8 cellular contexts compared by ENCODE assay signal in genomic region chr5:76715484-76715733, GRCh38. TPM values are rescaled to one million over a fixed set of nuclear protein-coding genes. Genes with fewer than 3 reads are reported as not detected.
A peak's percentile ranks its signal among the peaks of the same experiment; 100 is the strongest.
DNase-seq lines count a peak whose midpoint lies in the region; TF ChIP-seq lines count a peak whose summit lies in the region.

No MANE protein-coding gene starts in this region.

- TF ChIP-seq CTCF in NB4 (IDR thresholded peaks at IDR 0.05; ENCODE audit: low read depth, low read length) (no peak), osteoblast (IDR thresholded peaks at IDR 0.05; ENCODE audit: extremely low read depth, low read depth, low read length) (no peak)

- H3K9me3 ChIP-seq in ectodermal cell (ENCODE audit: control insufficient read depth, low read length) (no peaks in the 10 kb centered on the region), osteoblast (ENCODE audit: low read depth, low read length) (no peaks in the 10 kb centered on the region)

- H3K4me3 ChIP-seq in NB4 (ENCODE audit: low read depth, low read length) (peak overlapping the region; percentile 46), ectodermal cell (ENCODE audit: insufficient read depth, low read depth, low read length) (peak overlapping the region; percentile 94), osteoblast (ENCODE audit: insufficient read depth, low read length) (peak overlapping the region; percentile 95)

- peaks cover 42% of the 10 kb centered on the region for H3K79me2 ChIP-seq in osteoblast (ENCODE audit: insufficient read depth, low read length)

- peaks cover 11% of the 10 kb centered on the region for H3K4me1 ChIP-seq in ectodermal cell (ENCODE audit: control insufficient read depth, insufficient read depth, low read length)
- peaks cover 15% of the 10 kb centered on the region for H3K4me1 ChIP-seq in osteoblast (ENCODE audit: insufficient read depth, low read length)

- TF ChIP-seq POLR2A in NB4 (IDR thresholded peaks at IDR 0.05; ENCODE audit: extremely low read depth, insufficient read length): no peak

- WGBS in ectodermal cell, 2 experiments: 2 to 3% methylated on average over 13 of the region's 13 CpGs

- peak overlapping the region; percentile 97 for H3K4me2 ChIP-seq in osteoblast (ENCODE audit: insufficient read depth, low read length)

- H3K27ac ChIP-seq in ectodermal cell (ENCODE audit: insufficient read depth, low read depth, low read length, poor library complexity, severe bottlenecking) (no peak overlapping the region), osteoblast (ENCODE audit: low read depth, low read length) (peak overlapping the region; percentile 49)

- DNase-seq in SIG-M5 treated with dmso at 0.1 percent for 504 hours (lab: John Stamatoyannopoulos, UW; ENCODE audit: unreplicated experiment) (peak; percentile 37), SIG-M5 (lab: John Stamatoyannopoulos, UW) (no peak), NB4 (ENCODE audit: low read depth) (peak; percentile 56), osteoblast (ENCODE audit: insufficient read length, low spot score, missing footprints) (no peak), A172 (ENCODE audit: low spot score) (no peak), hippocampal formation (lab: John Stamatoyannopoulos, UW) (no peak)
- DNase-seq in activated CD4-positive, alpha-beta T cell treated with anti-CD3 and anti-CD28 coated beads for 48 hours: no peak

- H2AFZ ChIP-seq in osteoblast (ENCODE audit: low read length): peak overlapping the region; percentile 86

- peaks cover 25% of the 10 kb centered on the region for H3K27me3 ChIP-seq in ectodermal cell (ENCODE audit: control insufficient read depth, insufficient read depth, low read length, poor library complexity, severe bottlenecking)
- H3K27me3 ChIP-seq in osteoblast (ENCODE audit: insufficient read depth, low read length): peaks cover 9% of the 10 kb centered on the region

- H4K20me1 ChIP-seq in osteoblast (ENCODE audit: insufficient read depth, low read length): peaks cover 3% of the 10 kb centered on the region

- H3K36me3 ChIP-seq in ectodermal cell (ENCODE audit: control insufficient read depth, insufficient read depth, low read length) (no peaks in the 10 kb centered on the region), osteoblast (ENCODE audit: insufficient read depth, low read length) (no peaks in the 10 kb centered on the region)

RNA-seq across cellular contexts. Expression of gene F2R, which starts 0.5 kb away (rescaled TPM):
- 39.6 TPM for polyA plus RNA-seq in ectodermal cell (2013, experiment 1 of 4)
- polyA plus RNA-seq in ectodermal cell (2013, experiment 2 of 4): 41.3 TPM
- polyA plus RNA-seq in ectodermal cell (2013, experiment 3 of 4): 44.6 TPM
- 45.6 TPM for polyA plus RNA-seq in ectodermal cell (2013, experiment 4 of 4)
- 38.7 and 41.0 TPM in 2 replicates for total RNA-seq in osteoblast
- 30.5 and 44.6 TPM in 2 replicates for total RNA-seq in A172 (2014; rRNA removed; shearing (Covaris generic))

Comparison
In these comparisons a context has a peak if more than half of its experiments do, and no peak if none do; other contexts are left out.
1. DNase-seq: peak in SIG-M5 treated with dmso at 0.1 percent for 504 hours (single experiment) and NB4 (single experiment); none in SIG-M5 (single experiment), osteoblast (single experiment), A172 (single experiment), hippocampal formation (0 of 2) and activated CD4-positive, alpha-beta T cell treated with anti-CD3 and anti-CD28 coated beads for 48 hours (single experiment).
2. Peak in every context shown above with its lines, with median percentiles within 50 percentile points of each other: H3K4me3 ChIP-seq.